20 cellular contexts compared by ENCODE assay signal in genomic region chr14:75216427-75217006, GRCh38.
"Had no signal": no experiment of that assay in that cellular context is flagged by ENCODE, and none has a peak within 500 bp of the region (broad histone marks: within the 10 kb centered on the region; RNA-seq: fewer than 3 reads in every experiment).

No MANE protein-coding gene starts in this region.

- H3K27me3 ChIP-seq: SJSA1 had no signal

- H3K36me3 ChIP-seq: SJSA1 had no signal

- DNase-seq: KBM-7, MV-4-11, NCI-H1048, NCI-H1105, NCI-H1417, NCI-H1436 treated with DMSO at 0.1 percent for 48 hours, NCI-H1694 treated with DMSO at 0.1 percent for 48 hours, NCI-H1930, NCI-H2081, NCI-H2107, NCI-H2227 treated with DMSO at 0.1 percent for 48 hours, NCI-H524, NCI-H526 treated with DMSO at 0.1 percent for 48 hours, NCI-H748 treated with DMSO at 0.1 percent for 48 hours, Right ventricle myocardium superior, RPMI8226, SIG-M5 had no signal

- H3K27ac ChIP-seq: HL-60, SJSA1, SK-N-MC had no signal

- H3K4me3 ChIP-seq: SJSA1, SK-N-MC had no signal

- H3K4me1 ChIP-seq: SJSA1 had no signal

- H3K9me3 ChIP-seq: SJSA1 had no signal
